2 cellular contexts compared by ENCODE assay signal in the genomic region with DNA sequence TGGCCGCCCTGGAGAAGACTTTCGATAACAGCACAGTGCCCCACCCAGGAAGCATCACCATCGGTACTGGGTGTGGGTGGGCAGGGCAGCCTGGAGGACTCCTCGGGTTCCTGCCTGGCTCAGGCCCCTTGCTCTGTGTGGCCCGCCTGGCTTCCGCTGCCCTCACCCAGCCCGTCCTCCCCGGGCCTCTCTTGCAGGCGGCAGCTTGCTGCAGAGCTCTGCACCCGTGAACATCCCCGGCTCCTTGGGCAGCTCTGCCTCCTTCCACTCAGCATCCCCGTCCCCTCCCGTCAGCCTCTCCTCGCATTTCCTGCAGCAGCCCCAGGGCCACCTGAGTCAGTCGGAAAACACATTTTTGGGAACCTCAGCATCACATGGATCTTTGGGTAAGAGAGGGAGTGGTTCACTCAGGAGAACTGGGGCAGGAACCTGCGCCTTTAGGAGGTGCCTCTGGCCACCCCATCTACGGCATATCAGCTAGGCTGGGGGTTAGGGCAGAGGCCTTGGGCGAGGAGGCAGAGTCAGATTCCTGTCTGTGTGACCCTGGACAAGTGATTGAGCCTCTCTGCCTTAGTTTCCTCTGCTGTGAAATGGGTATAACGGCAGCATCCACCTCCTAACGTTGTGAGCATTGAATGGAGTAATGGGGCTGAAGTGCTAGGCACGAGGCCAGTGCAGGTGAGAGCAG.
TF ChIP-seq lines count a peak whose summit lies in the region.

No MANE protein-coding gene starts in this region.

TF ChIP-seq in HEK293, 187 proteins besides CTCF, POLR2A, EP300 and RAD21:
- no peak for TF ChIP-seq FEZF1 (tag by site-specific recombination; IDR thresholded peaks at IDR 0.05)
- TF ChIP-seq KLF1 (tag by site-specific recombination; IDR thresholded peaks at IDR 0.05), result peak; percentile 62

TF ChIP-seq in HepG2, 621 proteins besides CTCF, POLR2A, EP300 and RAD21:
- TF ChIP-seq ZNF629 (CRISPR knock-in tag; conservative IDR thresholded peaks at IDR 0.05) (peak; percentile 96), AGO2 (optimal IDR thresholded peaks at IDR 0.05; ENCODE audit: low read depth, low read length) (peak; percentile 59), CHD4 (IDR thresholded peaks at IDR 0.05; ENCODE audit: borderline replicate concordance, low read length) (peak; percentile 43; the same call in 1 of the 2 replicates), AGO1 (IDR thresholded peaks at IDR 0.05; ENCODE audit: low read depth, low read length, poor library complexity, severe bottlenecking) (peak; percentile 32), ADNP (CRISPR knock-in tag; IDR thresholded peaks at IDR 0.05) (peak; percentile 65; the same call in 1 of the 2 replicates), ZNF660 (CRISPR knock-in tag; IDR thresholded peaks at IDR 0.05; ENCODE audit: borderline replicate concordance, low read depth) (no peak), MTA3 (CRISPR knock-in tag; IDR thresholded peaks at IDR 0.05) (no peak), RBM22 (optimal IDR thresholded peaks at IDR 0.05; ENCODE audit: low read length) (peak; percentile 25), CBX2 (IDR thresholded peaks at IDR 0.05; ENCODE audit: low read depth, low read length) (no peak), CBX2 (CRISPR knock-in tag; IDR thresholded peaks at IDR 0.05; ENCODE audit: low read depth) (no peak), ZMYM3 (CRISPR knock-in tag; IDR thresholded peaks at IDR 0.05) (peak; percentile 88)
- TF ChIP-seq, protein P1, sequence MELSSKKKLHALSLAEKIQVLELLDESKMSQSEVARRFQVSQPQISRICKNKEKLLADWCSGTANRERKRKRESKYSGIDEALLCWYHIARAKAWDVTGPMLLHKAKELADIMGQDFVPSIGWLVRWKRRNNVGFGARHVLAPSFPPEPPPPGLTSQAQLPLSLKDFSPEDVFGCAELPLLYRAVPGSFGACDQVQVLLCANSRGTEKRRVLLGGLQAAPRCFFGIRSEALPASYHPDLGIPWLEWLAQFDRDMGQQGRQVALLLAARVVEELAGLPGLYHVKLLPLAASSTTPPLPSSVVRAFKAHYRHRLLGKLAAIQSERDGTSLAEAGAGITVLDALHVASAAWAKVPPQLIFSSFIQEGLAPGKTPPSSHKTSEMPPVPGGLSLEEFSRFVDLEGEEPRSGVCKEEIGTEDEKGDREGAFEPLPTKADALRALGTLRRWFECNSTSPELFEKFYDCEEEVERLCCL (CRISPR knock-in tag; IDR thresholded peaks at IDR 0.05; ENCODE audit: borderline replicate concordance), result no peak
- TF ChIP-seq, protein P2, sequence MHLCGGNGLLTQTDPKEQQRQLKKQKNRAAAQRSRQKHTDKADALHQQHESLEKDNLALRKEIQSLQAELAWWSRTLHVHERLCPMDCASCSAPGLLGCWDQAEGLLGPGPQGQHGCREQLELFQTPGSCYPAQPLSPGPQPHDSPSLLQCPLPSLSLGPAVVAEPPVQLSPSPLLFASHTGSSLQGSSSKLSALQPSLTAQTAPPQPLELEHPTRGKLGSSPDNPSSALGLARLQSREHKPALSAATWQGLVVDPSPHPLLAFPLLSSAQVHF (CRISPR knock-in tag; IDR thresholded peaks at IDR 0.05), result no peak
TF ChIP-seq in HepG2: peak in this region for 7.
